In genomic region chr14:66426451-66426850, GRCh38 we compare ENCODE assay signal across 23 cellular contexts. TPM values are rescaled to one million over a fixed set of nuclear protein-coding genes. Genes with fewer than 3 reads are reported as not detected.
DNase-seq lines count a peak whose midpoint lies in the region; FAIRE-seq and TF ChIP-seq lines count a peak whose summit lies in the region.
"Had no signal": no experiment of that assay in that cellular context is flagged by ENCODE, and none has a peak within 500 bp of the region (broad histone marks: within the 10 kb centered on the region; RNA-seq: fewer than 3 reads in every experiment).

No MANE protein-coding gene starts in this region.

- intact Hi-C loops in left ventricle myocardium inferior (cut with micrococcal nuclease), result no loop called here
- intact Hi-C loops in cardiac septum (cut with DNase I), result loop anchor here (10.0 kb wide), 1 partner anchor 58 kb away; the partner anchor contains the start of gene CCDC196

- H3K36me3 ChIP-seq in left ventricle myocardium inferior (no peaks in the 10 kb centered on the region), right atrium auricular region (no peaks in the 10 kb centered on the region)

- no peaks in the 10 kb centered on the region for H3K27me3 ChIP-seq in left ventricle myocardium inferior (ENCODE audit: low read depth)
- no peaks in the 10 kb centered on the region for H3K27me3 ChIP-seq in right atrium auricular region

- H3K9me3 Mint-ChIP-seq in nephron, result no peaks in the 10 kb centered on the region
- H3K9me3 Mint-ChIP-seq: CD4-positive, alpha-beta T cell; HFFc6 had no signal

- no peak for TF ChIP-seq CTCF in left ventricle myocardium inferior (IDR thresholded peaks at IDR 0.05; ENCODE audit: borderline replicate concordance)
- TF ChIP-seq CTCF in right atrium auricular region (IDR thresholded peaks at IDR 0.05), result no peak
- no peak for TF ChIP-seq CTCF in nephron (IDR thresholded peaks at IDR 0.05; ENCODE audit: unreplicated experiment in 3 of 3)
- no peak for TF ChIP-seq CTCF in GM10248 (IDR thresholded peaks at IDR 0.05; ENCODE audit: control extremely low read depth, extremely low read depth, low read depth, missing control alignments)

- H3K4me3 ChIP-seq in left ventricle myocardium inferior (no peak overlapping the region), right atrium auricular region (no peak overlapping the region)

- no peaks in the 10 kb centered on the region for H3K27me3 Mint-ChIP-seq in nephron (ENCODE audit: low read depth)
- H3K27me3 Mint-ChIP-seq: B cell; CD4-positive, alpha-beta T cell had no signal

- no peaks in the 10 kb centered on the region for H3K36me3 Mint-ChIP-seq in nephron (ENCODE audit: low read depth)

- peak overlapping the region; percentile 52 to 81 (median 77) for H3K27ac Mint-ChIP-seq in nephron
- H3K27ac Mint-ChIP-seq: B cell; CD4-positive, alpha-beta T cell; HFFc6 had no signal

- peak overlapping the region; percentile 80 for H3K27ac ChIP-seq in left ventricle myocardium inferior (replicated peaks)
- peak overlapping the region; percentile 24 to 81 for H3K27ac ChIP-seq in right atrium auricular region

- no peak overlapping the region for H3K4me3 Mint-ChIP-seq in nephron
- H3K4me3 Mint-ChIP-seq: B cell; CD4-positive, alpha-beta T cell; HFFc6 had no signal

- peak; percentile 23 for FAIRE-seq in urothelium cell line (lab: Jason Lieb, UNC)
- FAIRE-seq: A204.1, G401.6, GM12892, GM19239, H1, HepG2 had no signal

- H3K4me1 ChIP-seq in left ventricle myocardium inferior, result peaks cover 27% of the 10 kb centered on the region
- peaks cover 0 to 14% of the 10 kb centered on the region in 2 donors for H3K4me1 ChIP-seq in right atrium auricular region

- H3K9me3 ChIP-seq in left ventricle myocardium inferior (replicated peaks), result no peaks in the 10 kb centered on the region
- H3K9me3 ChIP-seq in right atrium auricular region, result no peaks in the 10 kb centered on the region

- CTCF ChIA-PET in GM10248 (lab: Yijun Ruan, JAX), result no interaction called here

- POLR2A ChIA-PET in GM10248 (lab: Yijun Ruan, JAX), result no interaction called here

- DNase-seq in left ventricle myocardium inferior, result no peak
- no peak for DNase-seq in cardiac septum (ENCODE audit: low spot score)
- no peak for DNase-seq in right atrium auricular region (ENCODE audit: low spot score)
- no peak for DNase-seq in urothelium cell line (ENCODE audit: low spot score)
- DNase-seq in NCI-H1436 (lab: John Stamatoyannopoulos, UW), result no peak
- DNase-seq in GM10248 (ENCODE audit: extremely low spot score), result no peak
- no peak for DNase-seq in SKM-1 treated with dmso at 0.1 percent for 144 hours (lab: John Stamatoyannopoulos, UW; ENCODE audit: unreplicated experiment)
- DNase-seq: C1 segment of cervical spinal cord; Calu3; CD4-positive, alpha-beta T cell; DMS 273 treated with DMSO at 0.1 percent for 48 hours; EL; HCEC 1CT; HFFc6 had no signal

- H3K4me1 Mint-ChIP-seq in nephron, result peaks cover 5% of the 10 kb centered on the region
- H3K4me1 Mint-ChIP-seq: B cell had no signal

RNA-seq across cellular contexts. Expression of gene CCDC196, which starts 59.7 kb away (rescaled TPM):
- total RNA-seq in left ventricle myocardium inferior, result not detected
- not detected for total RNA-seq in cardiac septum
- total RNA-seq in right atrium auricular region, result not detected
- total RNA-seq: B cell; Calu3; CD4-positive, alpha-beta T cell; H1; HepG2; HFFc6; HT1080 had no signal
